8 cellular contexts compared by ENCODE assay signal in the genomic region with DNA sequence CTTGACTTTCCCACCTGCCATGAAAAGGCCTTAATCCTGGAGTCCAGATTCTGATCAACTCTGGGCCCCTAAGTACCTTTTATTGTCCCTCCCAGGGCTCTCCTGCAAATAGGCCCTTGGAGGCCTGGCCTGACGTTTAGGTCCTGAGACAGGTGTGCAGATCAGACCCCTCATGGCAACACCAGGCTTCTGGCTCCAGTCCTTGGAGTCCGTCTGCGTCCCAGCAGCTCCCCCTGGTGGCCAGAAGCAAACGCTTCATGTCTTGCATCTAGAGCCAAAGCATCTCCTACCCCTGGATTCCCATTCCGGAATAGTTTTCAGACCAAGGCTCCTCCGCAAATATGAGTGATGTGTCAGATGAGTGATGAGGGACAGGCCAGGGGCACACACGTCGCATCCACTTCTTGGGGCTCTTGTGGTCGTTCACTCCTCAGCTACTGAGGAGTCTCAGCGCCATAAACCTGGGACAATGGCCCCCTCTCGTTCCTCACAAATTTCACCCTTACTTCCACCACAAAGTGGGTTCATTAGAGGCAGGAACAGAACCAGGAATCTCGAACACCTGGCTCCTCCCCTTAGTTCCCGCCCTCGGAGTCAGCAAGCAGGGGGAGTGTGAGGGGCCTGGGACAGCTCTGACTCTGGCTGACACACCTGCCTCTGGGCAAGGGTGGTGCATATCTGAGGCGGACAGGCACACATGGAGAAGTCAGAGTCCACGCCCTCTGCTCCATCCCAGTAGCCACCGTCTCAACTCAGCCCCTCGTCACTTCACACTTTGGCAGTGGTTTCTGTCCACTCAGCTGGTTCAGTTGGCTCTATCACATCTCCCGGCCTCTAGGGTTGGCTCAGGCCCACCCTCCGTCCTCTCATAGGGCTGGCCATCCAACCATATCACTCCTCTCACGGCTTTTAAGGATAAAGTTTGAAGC.
DNase-seq lines count a peak whose midpoint lies in the region; ATAC-seq and TF ChIP-seq lines count a peak whose summit lies in the region.

No MANE protein-coding gene starts in this region.

- H3K27me3 Mint-ChIP-seq in endothelial cell (ENCODE audit: unreplicated experiment) = peaks cover 5% of the 10 kb centered on the region
- H3K27me3 Mint-ChIP-seq in mesothelial cell of epicardium (ENCODE audit: low read depth) = peaks cover 23% of the 10 kb centered on the region

- no peak overlapping the region for H3K4me3 Mint-ChIP-seq in endothelial cell (ENCODE audit: unreplicated experiment)
- no peak overlapping the region for H3K4me3 Mint-ChIP-seq in mesothelial cell of epicardium

- no peak overlapping the region for H3K4me3 ChIP-seq in NT2/D1 (ENCODE audit: insufficient read length, low read depth)

- H3K9ac ChIP-seq in NT2/D1 (ENCODE audit: insufficient read length, low read depth) = no peak overlapping the region

- ATAC-seq in HG02623 (IDR thresholded peaks at IDR 0.05; ENCODE audit: unreplicated experiment) = no peak

- no peaks in the 10 kb centered on the region for H3K36me3 ChIP-seq in NT2/D1 (ENCODE audit: insufficient read depth, insufficient read length, low read length)

- H3K27me3 ChIP-seq in NT2/D1 (ENCODE audit: insufficient read depth, insufficient read length) = no peaks in the 10 kb centered on the region

- peak; percentile 70 for DNase-seq in EL
- peak in 57 of 76 experiments; percentile 3 to 73 (median 37) for DNase-seq in HUDEP-2 (lab: John Stamatoyannopoulos, UW; ENCODE audit: unreplicated experiment in 76 of 76)
- peak; percentile 88 for DNase-seq in NT2/D1 (ENCODE audit: low read depth, low spot score)
- peak; percentile 63 for DNase-seq in activated CD8-positive, alpha-beta memory T cell treated with anti-CD3 and anti-CD28 coated beads, Interleukin-2, amount 50 U/mL, for 1 hour (ENCODE audit: extremely low read depth)
- peak; percentile 84 for DNase-seq in endothelial cell (ENCODE audit: low spot score)
- peak; percentile 73 to 90 for DNase-seq in mesothelial cell of epicardium (ENCODE audit: low spot score in 2 of 2, unreplicated experiment in 2 of 2)
- DNase-seq in stimulated activated CD8-positive, alpha-beta memory T cell treated with anti-CD3 and anti-CD28 coated beads, Interleukin-2, amount 100 ng/mL, for 1 hour (ENCODE audit: low read depth in 2 of 2) = peak; percentile 66 to 67

- no peaks in the 10 kb centered on the region for H3K9me3 Mint-ChIP-seq in endothelial cell (ENCODE audit: unreplicated experiment)
- no peaks in the 10 kb centered on the region for H3K9me3 Mint-ChIP-seq in mesothelial cell of epicardium

- no peak overlapping the region for H3K27ac Mint-ChIP-seq in endothelial cell (ENCODE audit: unreplicated experiment)
- H3K27ac Mint-ChIP-seq in mesothelial cell of epicardium = no peak overlapping the region

- H3K4me1 ChIP-seq in NT2/D1 (ENCODE audit: insufficient read depth, insufficient read length) = no peaks in the 10 kb centered on the region

- TF ChIP-seq CTCF in endothelial cell (IDR thresholded peaks at IDR 0.05; ENCODE audit: unreplicated experiment) = peak; percentile 85
- TF ChIP-seq CTCF in mesothelial cell of epicardium (IDR thresholded peaks at IDR 0.05; ENCODE audit: unreplicated experiment) = peak; percentile 94

- no peaks in the 10 kb centered on the region for H3K9me3 ChIP-seq in NT2/D1 (ENCODE audit: insufficient read depth, low read length)

- H3K4me1 Mint-ChIP-seq in endothelial cell (ENCODE audit: unreplicated experiment) (no peaks in the 10 kb centered on the region), mesothelial cell of epicardium (peaks cover 3% of the 10 kb centered on the region)

- H3K36me3 Mint-ChIP-seq in endothelial cell (ENCODE audit: low read depth, unreplicated experiment) (no peaks in the 10 kb centered on the region), mesothelial cell of epicardium (no peaks in the 10 kb centered on the region)

Comparison
In these comparisons a context has a peak if more than half of its experiments do, and no peak if none do; other contexts are left out.
1. DNase-seq: peak in every context shown above with its lines; median percentile 88 in NT2/D1; 84 in endothelial cell; 82 in mesothelial cell of epicardium; 70 in EL; 66 in stimulated activated CD8-positive, alpha-beta memory T cell treated with anti-CD3 and anti-CD28 coated beads, Interleukin-2, amount 100 ng/mL, for 1 hour; 63 in activated CD8-positive, alpha-beta memory T cell treated with anti-CD3 and anti-CD28 coated beads, Interleukin-2, amount 50 U/mL, for 1 hour; 37 in HUDEP-2.